8 cellular contexts compared by ENCODE assay signal in the genomic region with DNA sequence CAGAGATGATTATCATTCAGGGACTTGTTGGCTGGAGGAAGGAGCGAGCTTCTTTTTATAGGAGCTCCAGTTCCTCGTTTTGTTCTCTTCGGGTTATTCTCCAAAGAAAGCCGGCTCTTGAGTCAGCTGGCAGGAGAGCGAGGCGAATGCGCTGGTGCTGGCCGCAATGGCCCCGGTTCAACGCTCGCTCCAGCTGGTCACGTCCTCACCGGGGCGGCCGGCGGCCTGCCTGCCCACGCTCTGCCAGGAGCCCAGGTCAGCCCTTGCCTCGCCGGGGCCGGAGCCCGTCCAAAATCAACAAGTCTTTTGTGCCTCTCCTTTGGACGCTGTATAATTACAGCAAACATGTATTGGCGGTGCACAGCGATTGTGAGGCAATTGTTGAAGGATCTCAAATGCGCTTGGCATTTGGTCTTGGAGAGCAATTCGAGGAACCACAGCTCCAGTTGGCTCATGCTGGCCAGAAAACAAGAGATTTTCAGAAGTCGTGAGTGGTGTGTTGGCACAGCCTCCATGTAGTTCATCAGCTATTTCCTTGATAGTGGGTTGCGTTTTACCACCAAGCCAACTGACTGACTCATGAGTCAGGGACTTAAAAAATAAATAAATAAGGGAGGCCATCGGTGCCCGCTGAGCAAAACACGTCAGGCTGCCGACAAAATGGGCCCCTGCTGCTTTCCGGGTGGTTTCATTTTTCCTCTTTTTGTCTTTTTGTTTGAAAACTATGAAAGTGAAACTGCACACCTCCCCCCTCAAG.
DNase-seq lines count a peak whose midpoint lies in the region; ATAC-seq and TF ChIP-seq lines count a peak whose summit lies in the region.

No MANE protein-coding gene starts in this region.

- H3K36me3 Mint-ChIP-seq in stimulated activated effector memory CD8-positive, alpha-beta T cell treated with anti-CD3 and anti-CD28 coated beads, Interleukin-12 subunit alpha, Interleukin-12 subunit beta, amount 100 ng/mL, for 72 hours: peaks cover 7% of the 10 kb centered on the region

- peaks cover 53% of the 10 kb centered on the region for H3K4me1 Mint-ChIP-seq in stimulated activated effector memory CD8-positive, alpha-beta T cell treated with anti-CD3 and anti-CD28 coated beads, Interleukin-12 subunit alpha, Interleukin-12 subunit beta, amount 100 ng/mL, for 72 hours

- DNase-seq in EL: peak; percentile 92
- peak; percentile 90 for DNase-seq in NCI-H2196 treated with DMSO at 0.1 percent for 48 hours (lab: John Stamatoyannopoulos, UW; ENCODE audit: unreplicated experiment)
- DNase-seq in right atrium auricular region (ENCODE audit: low spot score): peak; percentile 83
- DNase-seq in stimulated activated effector memory CD8-positive, alpha-beta T cell treated with anti-CD3 and anti-CD28 coated beads, Interleukin-12 subunit alpha, Interleukin-12 subunit beta, amount 100 ng/mL, for 72 hours (ENCODE audit: low spot score in 2 of 2): no peak
- DNase-seq in NCI-H2107 treated with DMSO at 0.1 percent for 48 hours (lab: John Stamatoyannopoulos, UW; ENCODE audit: unreplicated experiment): no peak

- H3K4me3 ChIP-seq in right atrium auricular region: peak overlapping the region; percentile 15 to 30

- 8 to 66% (median 12%) methylated on average over 33 of the region's 33 CpGs for WGBS in adipose tissue, 3 donors

- peaks cover 0 to 21% of the 10 kb centered on the region in 2 donors for H3K4me1 ChIP-seq in right atrium auricular region

- H3K9me3 ChIP-seq in right atrium auricular region: no peaks in the 10 kb centered on the region

- H3K4me3 Mint-ChIP-seq in stimulated activated effector memory CD8-positive, alpha-beta T cell treated with anti-CD3 and anti-CD28 coated beads, Interleukin-12 subunit alpha, Interleukin-12 subunit beta, amount 100 ng/mL, for 72 hours: peak overlapping the region; percentile 42

- H3K36me3 ChIP-seq in right atrium auricular region: no peaks in the 10 kb centered on the region

- peak; percentile 83 for ATAC-seq in stimulated activated effector memory CD8-positive, alpha-beta T cell treated with anti-CD3 and anti-CD28 coated beads, Interleukin-12 subunit alpha, Interleukin-12 subunit beta, amount 100 ng/mL, for 72 hours
- ATAC-seq in HG03280 (IDR thresholded peaks at IDR 0.05; ENCODE audit: unreplicated experiment) (no peak), HG02798 (IDR thresholded peaks at IDR 0.05; ENCODE audit: poor library complexity, unreplicated experiment) (no peak)

- H3K27ac ChIP-seq in adipose tissue (ENCODE audit: low read depth, low read length) (peak overlapping the region; percentile 21), right atrium auricular region (peak overlapping the region; percentile 9 to 19)

- no peaks in the 10 kb centered on the region for H3K9me3 Mint-ChIP-seq in stimulated activated effector memory CD8-positive, alpha-beta T cell treated with anti-CD3 and anti-CD28 coated beads, Interleukin-12 subunit alpha, Interleukin-12 subunit beta, amount 100 ng/mL, for 72 hours

- H3K27me3 ChIP-seq in right atrium auricular region: no peaks in the 10 kb centered on the region

- no peak for TF ChIP-seq CTCF in right atrium auricular region (IDR thresholded peaks at IDR 0.05)

- H3K27ac Mint-ChIP-seq in stimulated activated effector memory CD8-positive, alpha-beta T cell treated with anti-CD3 and anti-CD28 coated beads, Interleukin-12 subunit alpha, Interleukin-12 subunit beta, amount 100 ng/mL, for 72 hours: no peak overlapping the region

Comparison
In these comparisons a context has a peak if more than half of its experiments do, and no peak if none do; other contexts are left out.
1. DNase-seq: peak in EL (single experiment), NCI-H2196 treated with DMSO at 0.1 percent for 48 hours (single experiment) and right atrium auricular region (single experiment); none in stimulated activated effector memory CD8-positive, alpha-beta T cell treated with anti-CD3 and anti-CD28 coated beads, Interleukin-12 subunit alpha, Interleukin-12 subunit beta, amount 100 ng/mL, for 72 hours (0 of 2) and NCI-H2107 treated with DMSO at 0.1 percent for 48 hours (single experiment).